Comparison of ENCODE assay signal across 17 cellular contexts in the genomic region with DNA sequence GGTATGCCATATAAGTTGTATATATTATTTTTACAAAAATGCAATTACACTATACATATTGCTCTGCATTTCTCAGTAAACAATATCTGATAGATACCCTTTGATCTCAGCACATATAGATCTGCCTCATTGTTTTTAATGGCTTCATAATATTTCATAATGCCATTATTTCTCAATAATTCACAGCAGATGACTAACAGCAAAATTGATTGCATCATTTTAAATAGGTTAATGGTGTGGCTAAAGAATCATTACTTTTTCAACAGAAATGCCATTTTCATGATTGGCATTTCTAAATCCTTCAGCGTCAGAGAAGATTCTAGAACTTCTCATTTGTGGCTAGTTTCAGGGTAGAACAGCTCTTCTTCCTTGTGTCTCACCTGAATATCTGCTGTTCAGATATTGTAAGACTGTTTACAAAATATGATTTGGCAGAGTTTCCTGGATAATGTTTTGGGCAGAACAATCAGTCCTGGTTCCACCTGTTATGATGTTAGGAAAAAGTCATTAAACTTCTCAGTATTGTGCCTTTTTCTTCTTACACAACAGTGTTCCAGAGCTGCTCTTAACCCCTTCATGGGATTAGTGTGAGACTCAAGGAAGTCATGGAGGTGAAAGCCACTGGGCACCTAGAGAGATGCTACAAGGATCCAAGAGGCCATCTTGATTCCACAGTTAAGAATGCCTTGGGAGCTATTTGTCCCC.
"Had no signal": no experiment of that assay in that cellular context is flagged by ENCODE, and none has a peak within 500 bp of the region (broad histone marks: within the 10 kb centered on the region; RNA-seq: fewer than 3 reads in every experiment).

No MANE protein-coding gene starts in this region.

- H3K4me1 ChIP-seq: gastrocnemius medialis had no signal

- H3K4me3 ChIP-seq: body of pancreas, coronary artery, gastrocnemius medialis, heart right ventricle, lung, pancreas had no signal

- H3K27ac ChIP-seq: body of pancreas, coronary artery, gastrocnemius medialis, heart right ventricle, pancreas, WERI-Rb-1 had no signal

- FAIRE-seq: endothelial cell of umbilical vein had no signal

- H3K36me3 ChIP-seq: gastrocnemius medialis, heart right ventricle, pancreas, WERI-Rb-1 had no signal

- H3K9me3 ChIP-seq: body of pancreas, gastrocnemius medialis, heart right ventricle, pancreas had no signal

- DNase-seq: activated CD4-positive, alpha-beta T cell treated with anti-CD3 and anti-CD28 coated beads for 4 hours; activated CD8-positive, alpha-beta T cell treated with anti-CD3 and anti-CD28 coated beads for 36 hours; activated effector memory CD4-positive, alpha-beta T cell treated with Interleukin-2 at 50 U/mL for 16 hours; activated T-cell treated with anti-CD3 and anti-CD28 coated beads, Interleukin-2, amount 50 U/mL, for 4 hours; amniotic stem cell; body of pancreas; effector CD4-positive, alpha-beta T cell; gastrocnemius medialis; heart right ventricle; pancreas; T-helper 17 cell; WERI-Rb-1 had no signal

- ATAC-seq: activated CD8-positive, alpha-beta T cell treated with anti-CD3 and anti-CD28 coated beads for 36 hours; activated naive CD4-positive, alpha-beta T cell treated with anti-CD3 and anti-CD28 coated beads, Interleukin-2, amount 50 U/mL, for 72 hours; activated T-cell treated with anti-CD3 and anti-CD28 coated beads, Interleukin-2, amount 50 U/mL, for 4 hours; body of pancreas; heart right ventricle; stimulated activated effector memory CD8-positive, alpha-beta T cell treated with anti-CD3 and anti-CD28 coated beads, Interleukin-12 subunit alpha, Interleukin-12 subunit beta, amount 100 ng/mL, for 72 hours; T-helper 17 cell had no signal

- H3K27me3 ChIP-seq: body of pancreas, gastrocnemius medialis, heart right ventricle, pancreas had no signal
